Comparison of ENCODE assay signal across 22 cellular contexts in the genomic region with DNA sequence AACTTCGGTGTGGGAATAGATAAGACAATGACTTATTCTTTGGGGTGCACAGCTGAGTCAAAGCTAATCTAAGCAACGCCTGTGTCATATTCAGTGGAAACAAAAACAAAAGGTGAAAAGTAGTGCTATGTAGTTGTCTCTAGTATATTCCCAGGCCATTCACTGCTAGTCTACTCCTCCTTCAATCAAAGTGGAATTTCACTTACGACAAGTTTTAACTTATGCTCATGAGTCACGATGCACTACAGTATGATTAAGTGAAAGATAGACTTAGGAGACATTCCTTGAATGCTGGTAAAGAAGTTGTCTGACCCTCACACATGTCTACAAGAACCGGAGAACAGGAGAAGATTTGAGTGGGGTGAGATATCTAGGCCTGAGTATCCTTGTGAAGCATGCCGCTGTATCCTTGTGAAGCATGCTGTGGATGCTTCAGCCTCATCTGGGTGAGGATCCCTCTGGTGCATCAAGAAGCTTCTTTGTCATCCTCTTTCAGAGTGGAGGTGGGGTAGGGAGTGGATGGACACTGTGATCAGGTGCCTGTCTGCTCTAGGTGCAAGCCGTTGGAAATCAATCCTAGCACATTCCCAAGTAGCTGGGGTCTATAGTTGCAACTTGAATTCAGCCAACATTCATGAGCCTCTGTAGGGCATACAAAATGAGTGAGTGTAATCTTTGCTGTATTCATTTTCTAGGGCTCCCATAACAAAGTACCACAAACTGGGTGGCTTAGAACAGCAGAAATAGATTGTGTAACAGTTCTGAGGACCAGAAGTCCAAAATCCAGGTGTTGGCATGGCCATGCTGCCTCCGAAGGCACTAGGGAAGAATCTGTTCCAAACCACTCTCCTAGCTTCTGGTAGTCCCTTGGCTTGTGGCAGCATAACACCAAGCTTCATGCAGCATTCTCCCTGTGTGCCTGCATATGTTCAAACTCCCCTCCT.
A peak's percentile ranks its signal among the peaks of the same experiment; 100 is the strongest.
DNase-seq lines count a peak whose midpoint lies in the region; ATAC-seq, FAIRE-seq and TF ChIP-seq lines count a peak whose summit lies in the region.
"Had no signal": no experiment of that assay in that cellular context is flagged by ENCODE, and none has a peak within 500 bp of the region (broad histone marks: within the 10 kb centered on the region; RNA-seq: fewer than 3 reads in every experiment).

No MANE protein-coding gene starts in this region.

- no peaks in the 10 kb centered on the region for H3K79me1 ChIP-seq in IMR-90 (ENCODE audit: low read depth in 1 of 2, low read length in 2 of 2)

- H2AK5ac ChIP-seq in IMR-90 (ENCODE audit: low read depth, low read length), result peak overlapping the region; percentile 62; the same call in 1 of the 2 replicates

- no TSS peak for BruUV-seq in IMR-90 (replicated peaks; lab: Mats Ljungman, UMichigan)

- H3K4me1 ChIP-seq in A549, result peaks cover 18% of the 10 kb centered on the region
- H3K4me1 ChIP-seq in IMR-90 (ENCODE audit: control insufficient read depth, insufficient read depth, low read length), result peaks cover 15% of the 10 kb centered on the region

- H3K27me3 ChIP-seq in IMR-90 (ENCODE audit: control insufficient read depth, insufficient read depth, low read length) (no peaks in the 10 kb centered on the region), bronchial epithelial cell (ENCODE audit: control insufficient read depth, insufficient read depth, low read length) (no peaks in the 10 kb centered on the region)
- H3K27me3 ChIP-seq: neutrophil had no signal

- peaks cover 4% of the 10 kb centered on the region for H3K9me1 ChIP-seq in IMR-90 (ENCODE audit: insufficient read depth, low read length)

- FAIRE-seq in A549 (lab: Jason Lieb, UNC) (no peak), bronchial epithelial cell (lab: Jason Lieb, UNC) (peak; percentile 72)
- FAIRE-seq: H1 had no signal

- 75% methylated on average over 8 of the region's 8 CpGs for WGBS in A549 (ENCODE audit: missing lambda C conversion rate)
- WGBS in IMR-90 (ENCODE audit: extremely low coverage in 2 of 2, insufficient read length in 1 of 2), 2 experiments, result 100% methylated on average over 1 of the region's 8 CpGs; no CpG with 5 or more reads in 1 of the 2 experiments

- peak overlapping the region; percentile 79 for H3K4ac ChIP-seq in IMR-90 (ENCODE audit: low read depth, low read length)

- H3K18ac ChIP-seq in IMR-90 (ENCODE audit: low read depth, low read length), result peak overlapping the region; percentile 87; the same call in 1 of the 2 replicates

- peak overlapping the region; percentile 58 for H2BK5ac ChIP-seq in IMR-90 (ENCODE audit: low read depth, low read length, poor library complexity, severe bottlenecking)

- peak overlapping the region; percentile 91; the same call in 2 of the 3 replicates for H2BK15ac ChIP-seq in IMR-90 (ENCODE audit: low read depth, low read length)

- H4K8ac ChIP-seq in IMR-90 (ENCODE audit: low read depth in 2 of 2, low read length in 2 of 2), result peak overlapping the region in 1 of 2 experiments; percentile 12; a peak in 1 of 4 replicates

- H4K91ac ChIP-seq in IMR-90 (ENCODE audit: insufficient read depth, low read depth, low read length), result peak overlapping the region; percentile 69

- CTCF ChIA-PET in A549 (lab: Yijun Ruan, JAX), result no interaction called here
- CTCF ChIA-PET in IMR-90 (lab: Yijun Ruan, JAX), result interaction anchor here (1.3 kb wide), 1 partner anchor 55 kb away, joined by 6 read pairs; no protein-coding TSS in a partner anchor

- TF ChIP-seq RAD21 in A549 (conservative IDR thresholded peaks at IDR 0.05 in 1 of 2, IDR thresholded peaks at IDR 0.05 in 1 of 2) (no peak), IMR-90 (IDR thresholded peaks at IDR 0.05; ENCODE audit: low read length) (no peak)

- no peaks in the 10 kb centered on the region for H4K20me1 ChIP-seq in IMR-90 (ENCODE audit: insufficient read depth, low read length)

- H3K4me2 ChIP-seq in A549 (peak overlapping the region; percentile 11; the same call in 2 of the 3 replicates), IMR-90 (ENCODE audit: low read depth, low read length) (no peak overlapping the region)

- TF ChIP-seq EP300 in A549 (IDR thresholded peaks at IDR 0.05), result no peak

- dilution Hi-C loops in IMR-90 (cut with HindIII; ENCODE audit: low sequenced_read_pairs, unreplicated experiment), result no loop called here

- peak in 1 of 2 experiments; percentile 49 for DNase-seq in A549 (ENCODE audit: low read depth in 1 of 2, low spot score in 1 of 2)
- DNase-seq in IMR-90, result peak; percentile 81
- peak; percentile 99 for DNase-seq in bronchial epithelial cell (ENCODE audit: low read depth)
- peak; percentile 75 for DNase-seq in kidney glomerular epithelial cell (lab: John Stamatoyannopoulos, UW)
- no peak for DNase-seq in DMS 273 (lab: John Stamatoyannopoulos, UW; ENCODE audit: unreplicated experiment)
- no peak for DNase-seq in NCI-H2227 treated with DMSO at 0.1 percent for 48 hours (lab: John Stamatoyannopoulos, UW)
- DNase-seq in activated T-cell treated with anti-CD3 and anti-CD28 coated beads, Interleukin-2, amount 50 U/mL, for 1 hour, result no peak
- no peak for DNase-seq in activated naive CD4-positive, alpha-beta T cell (lab: John Stamatoyannopoulos, UW)
- DNase-seq: activated CD8-positive, alpha-beta memory T cell treated with anti-CD3 and anti-CD28 coated beads, Interleukin-2, amount 50 U/mL, for 4 hours; cerebellar nuclear complex; hypothalamus; Karpas-422; NCI-H187 treated with DMSO at 0.1 percent for 48 hours; NCI-H69; small intestine; T-helper 17 cell had no signal

- no peak for TF ChIP-seq POLR2A in A549 (IDR thresholded peaks at IDR 0.05; ENCODE audit: low read length)
- no peak for TF ChIP-seq POLR2A in IMR-90 (IDR thresholded peaks at IDR 0.05; ENCODE audit: low read depth, low read length)

- H2AK9ac ChIP-seq in IMR-90 (replicated peaks; ENCODE audit: low read depth, low read length, poor library complexity), result no peak overlapping the region

- H3K9me3 ChIP-seq in A549 (no peaks in the 10 kb centered on the region), IMR-90 (ENCODE audit: control insufficient read depth, insufficient read depth, low read length) (no peaks in the 10 kb centered on the region)
- H3K9me3 ChIP-seq: neutrophil had no signal

- H3K27ac ChIP-seq in A549 (peak overlapping the region; percentile 46 to 67; a peak in 5 of 6 replicates), IMR-90 (ENCODE audit: insufficient read depth, low read length) (no peak overlapping the region)
- H3K27ac ChIP-seq: neutrophil had no signal

- no peaks in the 10 kb centered on the region for H3K36me3 ChIP-seq in IMR-90 (ENCODE audit: control insufficient read depth, insufficient read depth, low read length)
- H3K36me3 ChIP-seq in bronchial epithelial cell (ENCODE audit: control insufficient read depth, insufficient read depth, low read length), result no peaks in the 10 kb centered on the region
- H3K36me3 ChIP-seq: neutrophil had no signal

- in situ Hi-C loops in IMR-90 (cut with MboI; ENCODE audit: low sequenced_read_pairs), result no loop called here

- H2BK120ac ChIP-seq in IMR-90 (ENCODE audit: low read depth, low read length), result peak overlapping the region; percentile 93

- POLR2A ChIA-PET in A549 (lab: Yijun Ruan, JAX) (no interaction called here), IMR-90 (lab: Charles Lee; ENCODE audit: unreplicated experiment) (interaction anchor here (0.6 kb wide), 1 partner anchor 184 kb away, joined by 4 read pairs; no protein-coding TSS in a partner anchor)

- peak; percentile 77 to 81 for ATAC-seq in A549
- peak; percentile 36 for ATAC-seq in IMR-90 (ENCODE audit: low read depth)
- ATAC-seq: activated CD4-positive, CD25-positive, alpha-beta regulatory T cell treated with anti-CD3 and anti-CD28 coated beads, Interleukin-2, amount 50 U/mL, for 24 hours; activated naive CD4-positive, alpha-beta T cell treated with anti-CD3 and anti-CD28 coated beads, Interleukin-2, amount 50 U/mL, for 72 hours; Panc1; T-helper 17 cell had no signal

- H3K4me3 ChIP-seq in A549 (no peak overlapping the region), IMR-90 (ENCODE audit: insufficient read depth, low read depth, low read length) (no peak overlapping the region), bronchial epithelial cell (ENCODE audit: low read depth, low read length) (no peak overlapping the region)
- H3K4me3 ChIP-seq: lung had no signal

- H4K5ac ChIP-seq in IMR-90 (ENCODE audit: low read depth, low read length), result peak overlapping the region; percentile 88; the same call in 1 of the 2 replicates

- H3K56ac ChIP-seq in IMR-90 (ENCODE audit: extremely low read depth, insufficient read depth, low read length), result no peak overlapping the region

- intact Hi-C loops in IMR-90 (cut with micrococcal nuclease), result no loop called here

- H3K9ac ChIP-seq in IMR-90 (ENCODE audit: low read depth, low read length), result no peak overlapping the region

- peak overlapping the region; percentile 76 for H2AFZ ChIP-seq in IMR-90 (replicated peaks; ENCODE audit: low read length, poor library complexity)

- H3K14ac ChIP-seq in IMR-90 (replicated peaks; ENCODE audit: low read depth, low read length), result peak overlapping the region; percentile 83

- no peak for TF ChIP-seq CTCF in A549 (IDR thresholded peaks at IDR 0.05)
- no peak for TF ChIP-seq CTCF in IMR-90 (conservative IDR thresholded peaks at IDR 0.05; ENCODE audit: low read depth, low read length)
- no peak for TF ChIP-seq CTCF in bronchial epithelial cell (IDR thresholded peaks at IDR 0.05; ENCODE audit: insufficient read depth, low read length, severe bottlenecking)

- H3K23ac ChIP-seq in IMR-90 (ENCODE audit: low read depth, low read length), result peak overlapping the region; percentile 42; the same call in 1 of the 2 replicates

- H2BK20ac ChIP-seq in IMR-90 (ENCODE audit: low read depth, low read length), result peak overlapping the region; percentile 90

TF ChIP-seq in A549, 52 proteins besides CTCF, POLR2A, EP300 and RAD21 (continues in another document):
- TF ChIP-seq GATA3 (IDR thresholded peaks at IDR 0.05; ENCODE audit: borderline replicate concordance), result peak; percentile 15; the same call in 1 of the 2 replicates

TF ChIP-seq in IMR-90, 13 proteins besides CTCF, POLR2A, EP300 and RAD21 (continues in another document):
- TF ChIP-seq, protein P1, sequence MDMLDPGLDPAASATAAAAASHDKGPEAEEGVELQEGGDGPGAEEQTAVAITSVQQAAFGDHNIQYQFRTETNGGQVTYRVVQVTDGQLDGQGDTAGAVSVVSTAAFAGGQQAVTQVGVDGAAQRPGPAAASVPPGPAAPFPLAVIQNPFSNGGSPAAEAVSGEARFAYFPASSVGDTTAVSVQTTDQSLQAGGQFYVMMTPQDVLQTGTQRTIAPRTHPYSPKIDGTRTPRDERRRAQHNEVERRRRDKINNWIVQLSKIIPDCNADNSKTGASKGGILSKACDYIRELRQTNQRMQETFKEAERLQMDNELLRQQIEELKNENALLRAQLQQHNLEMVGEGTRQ (IDR thresholded peaks at IDR 0.05; ENCODE audit: low read depth, low read length), result no peak
- TF ChIP-seq FOS (IDR thresholded peaks at IDR 0.05; ENCODE audit: low read depth, low read length) (peak; percentile 26; the same call in 1 of the 2 replicates), MAFK (IDR thresholded peaks at IDR 0.05; ENCODE audit: low read depth, low read length) (no peak), RCOR1 (IDR thresholded peaks at IDR 0.05; ENCODE audit: insufficient replicate concordance, low read length) (peak; percentile 52), RFX5 (IDR thresholded peaks at IDR 0.05; ENCODE audit: low read depth, low read length) (no peak), BHLHE40 (IDR thresholded peaks at IDR 0.05; ENCODE audit: low read depth, low read length) (0 out of 2 replicates have a peak, but pooled peaks have one; percentile 12)

Comparison
In these comparisons a context has a peak if more than half of its experiments do, and no peak if none do; other contexts are left out.
1. DNase-seq: peak in IMR-90 (single experiment), bronchial epithelial cell (single experiment) and kidney glomerular epithelial cell (single experiment); none in DMS 273 (single experiment), NCI-H2227 treated with DMSO at 0.1 percent for 48 hours (single experiment), activated T-cell treated with anti-CD3 and anti-CD28 coated beads, Interleukin-2, amount 50 U/mL, for 1 hour (single experiment) and activated naive CD4-positive, alpha-beta T cell (0 of 4).